ENCODE assay signal across 2 cellular contexts in the genomic region with DNA sequence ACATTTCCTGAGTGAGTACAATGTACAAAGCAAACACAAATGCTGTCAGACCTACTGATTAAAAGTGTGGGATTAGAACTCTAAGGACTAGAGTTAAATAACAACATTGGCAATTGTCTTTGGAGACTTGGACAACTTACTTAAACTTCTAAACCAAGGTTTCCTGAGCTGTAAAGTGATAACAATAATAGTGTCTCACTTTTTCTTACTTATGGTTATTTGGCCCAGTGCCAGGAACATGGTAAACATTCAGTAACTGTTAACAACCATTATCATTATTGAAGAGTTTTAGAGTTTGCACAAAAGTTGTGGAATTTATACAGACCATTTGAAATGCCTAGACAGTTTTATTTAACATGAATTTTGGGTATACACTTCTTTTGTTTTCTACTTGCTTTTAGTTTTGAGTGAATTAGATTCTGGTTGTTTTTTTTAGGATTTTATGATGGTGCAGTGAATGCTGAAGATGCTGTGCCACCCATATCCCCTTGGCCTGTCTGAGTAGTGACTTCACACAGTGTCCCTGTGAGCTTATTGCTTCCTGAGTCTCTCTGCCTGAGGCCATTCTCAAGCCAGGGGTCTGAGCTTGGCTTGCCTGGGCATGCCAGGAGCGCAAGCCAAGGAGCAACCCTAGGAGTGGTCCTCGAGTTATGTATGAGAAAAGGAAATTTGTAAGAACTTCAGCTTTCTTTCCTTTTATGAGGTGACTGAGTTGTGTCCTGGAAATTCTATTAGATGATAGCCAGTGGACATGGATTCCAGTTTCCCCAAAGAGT.
TF ChIP-seq lines count a peak whose summit lies in the region.

No MANE protein-coding gene starts in this region.

TF ChIP-seq in HepG2, 621 proteins besides CTCF, POLR2A, EP300 and RAD21:
- TF ChIP-seq JDP2 (CRISPR knock-in tag; IDR thresholded peaks at IDR 0.05; ENCODE audit: borderline replicate concordance) (no peak), LCORL (IDR thresholded peaks at IDR 0.05) (peak; percentile 35; the same call in 1 of the 2 replicates), LCORL (CRISPR knock-in tag; IDR thresholded peaks at IDR 0.05) (no peak)

TF ChIP-seq in K562, 482 proteins besides CTCF, POLR2A, EP300 and RAD21:
- TF ChIP-seq, protein P1, sequence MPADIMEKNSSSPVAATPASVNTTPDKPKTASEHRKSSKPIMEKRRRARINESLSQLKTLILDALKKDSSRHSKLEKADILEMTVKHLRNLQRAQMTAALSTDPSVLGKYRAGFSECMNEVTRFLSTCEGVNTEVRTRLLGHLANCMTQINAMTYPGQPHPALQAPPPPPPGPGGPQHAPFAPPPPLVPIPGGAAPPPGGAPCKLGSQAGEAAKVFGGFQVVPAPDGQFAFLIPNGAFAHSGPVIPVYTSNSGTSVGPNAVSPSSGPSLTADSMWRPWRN (IDR thresholded peaks at IDR 0.05; ENCODE audit: low read depth) = no peak
- TF ChIP-seq NFIX (CRISPR knock-in tag; IDR thresholded peaks at IDR 0.05; ENCODE audit: low read depth) (peak; percentile 93), NFIC (IDR thresholded peaks at IDR 0.05) (peak; percentile 93)
